Comparison of ENCODE assay signal across 2 cellular contexts in genomic region chr7:87156709-87157108, GRCh38.
TF ChIP-seq lines count a peak whose summit lies in the region.

No MANE protein-coding gene starts in this region.

TF ChIP-seq in GM23338, 12 proteins besides CTCF, POLR2A, EP300 and RAD21 (continued from another document):
- TF ChIP-seq POLR2AphosphoS5 (IDR thresholded peaks at IDR 0.05; ENCODE audit: low read depth) (no peak), CREB1 (CRISPR knock-in tag; IDR thresholded peaks at IDR 0.05; ENCODE audit: low read depth) (no peak), ETS1 (IDR thresholded peaks at IDR 0.05) (no peak), ZNF331 (CRISPR knock-in tag; IDR thresholded peaks at IDR 0.05; ENCODE audit: low read depth) (no peak), EZH2phosphoT487 (IDR thresholded peaks at IDR 0.05; ENCODE audit: unreplicated experiment) (no peak), REST (IDR thresholded peaks at IDR 0.05; ENCODE audit: unreplicated experiment) (no peak), STAT1 (IDR thresholded peaks at IDR 0.05; ENCODE audit: unreplicated experiment) (no peak), EZH2 (IDR thresholded peaks at IDR 0.05; ENCODE audit: low read depth, unreplicated experiment) (no peak)
- TF ChIP-seq, protein P1, sequence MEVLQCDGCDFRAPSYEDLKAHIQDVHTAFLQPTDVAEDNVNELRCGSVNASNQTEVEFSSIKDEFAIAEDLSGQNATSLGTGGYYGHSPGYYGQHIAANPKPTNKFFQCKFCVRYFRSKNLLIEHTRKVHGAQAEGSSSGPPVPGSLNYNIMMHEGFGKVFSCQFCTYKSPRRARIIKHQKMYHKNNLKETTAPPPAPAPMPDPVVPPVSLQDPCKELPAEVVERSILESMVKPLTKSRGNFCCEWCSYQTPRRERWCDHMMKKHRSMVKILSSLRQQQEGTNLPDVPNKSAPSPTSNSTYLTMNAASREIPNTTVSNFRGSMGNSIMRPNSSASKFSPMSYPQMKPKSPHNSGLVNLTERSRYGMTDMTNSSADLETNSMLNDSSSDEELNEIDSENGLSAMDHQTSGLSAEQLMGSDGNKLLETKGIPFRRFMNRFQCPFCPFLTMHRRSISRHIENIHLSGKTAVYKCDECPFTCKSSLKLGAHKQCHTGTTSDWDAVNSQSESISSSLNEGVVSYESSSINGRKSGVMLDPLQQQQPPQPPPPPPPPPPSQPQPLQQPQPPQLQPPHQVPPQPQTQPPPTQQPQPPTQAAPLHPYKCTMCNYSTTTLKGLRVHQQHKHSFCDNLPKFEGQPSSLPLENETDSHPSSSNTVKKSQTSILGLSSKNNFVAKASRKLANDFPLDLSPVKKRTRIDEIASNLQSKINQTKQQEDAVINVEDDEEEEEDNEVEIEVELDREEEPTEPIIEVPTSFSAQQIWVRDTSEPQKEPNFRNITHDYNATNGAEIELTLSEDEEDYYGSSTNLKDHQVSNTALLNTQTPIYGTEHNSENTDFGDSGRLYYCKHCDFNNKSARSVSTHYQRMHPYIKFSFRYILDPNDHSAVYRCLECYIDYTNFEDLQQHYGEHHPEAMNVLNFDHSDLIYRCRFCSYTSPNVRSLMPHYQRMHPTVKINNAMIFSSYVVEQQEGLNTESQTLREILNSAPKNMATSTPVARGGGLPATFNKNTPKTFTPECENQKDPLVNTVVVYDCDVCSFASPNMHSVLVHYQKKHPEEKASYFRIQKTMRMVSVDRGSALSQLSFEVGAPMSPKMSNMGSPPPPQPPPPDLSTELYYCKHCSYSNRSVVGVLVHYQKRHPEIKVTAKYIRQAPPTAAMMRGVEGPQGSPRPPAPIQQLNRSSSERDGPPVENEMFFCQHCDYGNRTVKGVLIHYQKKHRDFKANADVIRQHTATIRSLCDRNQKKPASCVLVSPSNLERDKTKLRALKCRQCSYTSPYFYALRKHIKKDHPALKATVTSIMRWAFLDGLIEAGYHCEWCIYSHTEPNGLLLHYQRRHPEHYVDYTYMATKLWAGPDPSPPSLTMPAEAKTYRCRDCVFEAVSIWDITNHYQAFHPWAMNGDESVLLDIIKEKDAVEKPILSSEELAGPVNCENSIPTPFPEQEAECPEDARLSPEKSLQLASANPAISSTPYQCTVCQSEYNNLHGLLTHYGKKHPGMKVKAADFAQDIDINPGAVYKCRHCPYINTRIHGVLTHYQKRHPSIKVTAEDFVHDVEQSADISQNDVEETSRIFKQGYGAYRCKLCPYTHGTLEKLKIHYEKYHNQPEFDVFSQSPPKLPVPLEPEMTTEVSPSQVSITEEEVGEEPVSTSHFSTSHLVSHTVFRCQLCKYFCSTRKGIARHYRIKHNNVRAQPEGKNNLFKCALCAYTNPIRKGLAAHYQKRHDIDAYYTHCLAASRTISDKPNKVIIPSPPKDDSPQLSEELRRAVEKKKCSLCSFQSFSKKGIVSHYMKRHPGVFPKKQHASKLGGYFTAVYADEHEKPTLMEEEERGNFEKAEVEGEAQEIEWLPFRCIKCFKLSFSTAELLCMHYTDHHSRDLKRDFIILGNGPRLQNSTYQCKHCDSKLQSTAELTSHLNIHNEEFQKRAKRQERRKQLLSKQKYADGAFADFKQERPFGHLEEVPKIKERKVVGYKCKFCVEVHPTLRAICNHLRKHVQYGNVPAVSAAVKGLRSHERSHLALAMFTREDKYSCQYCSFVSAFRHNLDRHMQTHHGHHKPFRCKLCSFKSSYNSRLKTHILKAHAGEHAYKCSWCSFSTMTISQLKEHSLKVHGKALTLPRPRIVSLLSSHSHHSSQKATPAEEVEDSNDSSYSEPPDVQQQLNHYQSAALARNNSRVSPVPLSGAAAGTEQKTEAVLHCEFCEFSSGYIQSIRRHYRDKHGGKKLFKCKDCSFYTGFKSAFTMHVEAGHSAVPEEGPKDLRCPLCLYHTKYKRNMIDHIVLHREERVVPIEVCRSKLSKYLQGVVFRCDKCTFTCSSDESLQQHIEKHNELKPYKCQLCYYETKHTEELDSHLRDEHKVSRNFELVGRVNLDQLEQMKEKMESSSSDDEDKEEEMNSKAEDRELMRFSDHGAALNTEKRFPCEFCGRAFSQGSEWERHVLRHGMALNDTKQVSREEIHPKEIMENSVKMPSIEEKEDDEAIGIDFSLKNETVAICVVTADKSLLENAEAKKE (CRISPR knock-in tag; IDR thresholded peaks at IDR 0.05), result no peak

TF ChIP-seq in GM12878, 131 proteins besides CTCF, POLR2A, EP300 and RAD21:
- TF ChIP-seq, protein P2, sequence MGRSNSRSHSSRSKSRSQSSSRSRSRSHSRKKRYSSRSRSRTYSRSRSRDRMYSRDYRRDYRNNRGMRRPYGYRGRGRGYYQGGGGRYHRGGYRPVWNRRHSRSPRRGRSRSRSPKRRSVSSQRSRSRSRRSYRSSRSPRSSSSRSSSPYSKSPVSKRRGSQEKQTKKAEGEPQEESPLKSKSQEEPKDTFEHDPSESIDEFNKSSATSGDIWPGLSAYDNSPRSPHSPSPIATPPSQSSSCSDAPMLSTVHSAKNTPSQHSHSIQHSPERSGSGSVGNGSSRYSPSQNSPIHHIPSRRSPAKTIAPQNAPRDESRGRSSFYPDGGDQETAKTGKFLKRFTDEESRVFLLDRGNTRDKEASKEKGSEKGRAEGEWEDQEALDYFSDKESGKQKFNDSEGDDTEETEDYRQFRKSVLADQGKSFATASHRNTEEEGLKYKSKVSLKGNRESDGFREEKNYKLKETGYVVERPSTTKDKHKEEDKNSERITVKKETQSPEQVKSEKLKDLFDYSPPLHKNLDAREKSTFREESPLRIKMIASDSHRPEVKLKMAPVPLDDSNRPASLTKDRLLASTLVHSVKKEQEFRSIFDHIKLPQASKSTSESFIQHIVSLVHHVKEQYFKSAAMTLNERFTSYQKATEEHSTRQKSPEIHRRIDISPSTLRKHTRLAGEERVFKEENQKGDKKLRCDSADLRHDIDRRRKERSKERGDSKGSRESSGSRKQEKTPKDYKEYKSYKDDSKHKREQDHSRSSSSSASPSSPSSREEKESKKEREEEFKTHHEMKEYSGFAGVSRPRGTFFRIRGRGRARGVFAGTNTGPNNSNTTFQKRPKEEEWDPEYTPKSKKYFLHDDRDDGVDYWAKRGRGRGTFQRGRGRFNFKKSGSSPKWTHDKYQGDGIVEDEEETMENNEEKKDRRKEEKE (IDR thresholded peaks at IDR 0.05), result no peak
- TF ChIP-seq E2F8 (IDR thresholded peaks at IDR 0.05; ENCODE audit: low read depth, partially characterized antibody) (no peak), EED (IDR thresholded peaks at IDR 0.05; ENCODE audit: low read depth) (no peak), NRF1 (conservative IDR thresholded peaks at IDR 0.05; ENCODE audit: low read depth, low read length) (no peak), HCFC1 (IDR thresholded peaks at IDR 0.05; ENCODE audit: low read length) (no peak), CHD4 (IDR thresholded peaks at IDR 0.05) (no peak), HSF1 (IDR thresholded peaks at IDR 0.05; ENCODE audit: low read depth, low read length) (no peak), RELB (IDR thresholded peaks at IDR 0.05; ENCODE audit: low read depth) (no peak), GATAD2B (conservative IDR thresholded peaks at IDR 0.05; ENCODE audit: low read depth) (no peak), ZNF24 (IDR thresholded peaks at IDR 0.05) (no peak), ASH2L (IDR thresholded peaks at IDR 0.05; ENCODE audit: borderline replicate concordance, low read depth) (no peak), ZNF384 (IDR thresholded peaks at IDR 0.05; ENCODE audit: borderline replicate concordance, low read depth, low read length) (no peak)
- TF ChIP-seq, protein P3, sequence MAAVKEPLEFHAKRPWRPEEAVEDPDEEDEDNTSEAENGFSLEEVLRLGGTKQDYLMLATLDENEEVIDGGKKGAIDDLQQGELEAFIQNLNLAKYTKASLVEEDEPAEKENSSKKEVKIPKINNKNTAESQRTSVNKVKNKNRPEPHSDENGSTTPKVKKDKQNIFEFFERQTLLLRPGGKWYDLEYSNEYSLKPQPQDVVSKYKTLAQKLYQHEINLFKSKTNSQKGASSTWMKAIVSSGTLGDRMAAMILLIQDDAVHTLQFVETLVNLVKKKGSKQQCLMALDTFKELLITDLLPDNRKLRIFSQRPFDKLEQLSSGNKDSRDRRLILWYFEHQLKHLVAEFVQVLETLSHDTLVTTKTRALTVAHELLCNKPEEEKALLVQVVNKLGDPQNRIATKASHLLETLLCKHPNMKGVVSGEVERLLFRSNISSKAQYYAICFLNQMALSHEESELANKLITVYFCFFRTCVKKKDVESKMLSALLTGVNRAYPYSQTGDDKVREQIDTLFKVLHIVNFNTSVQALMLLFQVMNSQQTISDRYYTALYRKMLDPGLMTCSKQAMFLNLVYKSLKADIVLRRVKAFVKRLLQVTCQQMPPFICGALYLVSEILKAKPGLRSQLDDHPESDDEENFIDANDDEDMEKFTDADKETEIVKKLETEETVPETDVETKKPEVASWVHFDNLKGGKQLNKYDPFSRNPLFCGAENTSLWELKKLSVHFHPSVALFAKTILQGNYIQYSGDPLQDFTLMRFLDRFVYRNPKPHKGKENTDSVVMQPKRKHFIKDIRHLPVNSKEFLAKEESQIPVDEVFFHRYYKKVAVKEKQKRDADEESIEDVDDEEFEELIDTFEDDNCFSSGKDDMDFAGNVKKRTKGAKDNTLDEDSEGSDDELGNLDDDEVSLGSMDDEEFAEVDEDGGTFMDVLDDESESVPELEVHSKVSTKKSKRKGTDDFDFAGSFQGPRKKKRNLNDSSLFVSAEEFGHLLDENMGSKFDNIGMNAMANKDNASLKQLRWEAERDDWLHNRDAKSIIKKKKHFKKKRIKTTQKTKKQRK (IDR thresholded peaks at IDR 0.05; ENCODE audit: low read depth, low read length), result no peak
